In genomic region chr11:57680552-57680874, GRCh38 we compare ENCODE assay signal across 10 cellular contexts. TPM values are rescaled to one million over a fixed set of nuclear protein-coding genes. Genes with fewer than 3 reads are reported as not detected.
DNase-seq lines count a peak whose midpoint lies in the region; ATAC-seq lines count a peak whose summit lies in the region.
"Had no signal": no experiment of that assay in that cellular context is flagged by ENCODE, and none has a peak within 500 bp of the region (broad histone marks: within the 10 kb centered on the region; RNA-seq: fewer than 3 reads in every experiment).

No MANE protein-coding gene starts in this region.

- CTCF ChIA-PET in activated CD8-positive, alpha-beta T cell treated with anti-CD3 and anti-CD28 coated beads, Interleukin-2, amount 10 ng/mL, durations not matched to agents 7 days and 5 days (lab: Charles Lee) = interaction anchor here (0.7 to 10.3 kb wide), 2 partner anchors 21 to 120 kb away, joined by 3 to 55 read pairs; no protein-coding TSS in a partner anchor

- peaks cover 32% of the 10 kb centered on the region for H3K4me1 Mint-ChIP-seq in activated CD8-positive, alpha-beta T cell treated with anti-CD3 and anti-CD28 coated beads, Interleukin-2, amount 10 ng/mL, durations not matched to agents 7 days and 5 days (ENCODE audit: low read depth)

- H3K27me3 Mint-ChIP-seq in activated CD8-positive, alpha-beta T cell treated with anti-CD3 and anti-CD28 coated beads, Interleukin-2, amount 10 ng/mL, durations not matched to agents 7 days and 5 days (ENCODE audit: low read depth) = no peaks in the 10 kb centered on the region

- H3K4me3 Mint-ChIP-seq in activated CD8-positive, alpha-beta T cell treated with anti-CD3 and anti-CD28 coated beads, Interleukin-2, amount 10 ng/mL, durations not matched to agents 7 days and 5 days = no peak overlapping the region

- H3K27ac Mint-ChIP-seq in activated CD8-positive, alpha-beta T cell treated with anti-CD3 and anti-CD28 coated beads, Interleukin-2, amount 10 ng/mL, durations not matched to agents 7 days and 5 days = peak overlapping the region; percentile 24

- DNase-seq in Daoy (ENCODE audit: low read depth) (peak; percentile 66), kidney glomerular epithelial cell (lab: John Stamatoyannopoulos, UW) (peak; percentile 27), NCI-H345 (lab: John Stamatoyannopoulos, UW) (no peak)
- no peak for DNase-seq in activated CD8-positive, alpha-beta T cell treated with anti-CD3 and anti-CD28 coated beads, Interleukin-2, amount 10 ng/mL, durations not matched to agents 7 days and 5 days
- DNase-seq: mesendoderm had no signal

- ATAC-seq in GM21786 (IDR thresholded peaks at IDR 0.05; ENCODE audit: unreplicated experiment) (peak; percentile 30), GM21367 (IDR thresholded peaks at IDR 0.05; ENCODE audit: unreplicated experiment) (no peak), GM18868 (IDR thresholded peaks at IDR 0.05; ENCODE audit: unreplicated experiment) (no peak), HG03439 (IDR thresholded peaks at IDR 0.05; ENCODE audit: unreplicated experiment) (no peak)
- ATAC-seq in activated CD8-positive, alpha-beta T cell treated with anti-CD3 and anti-CD28 coated beads, Interleukin-2, amount 10 ng/mL, durations not matched to agents 7 days and 5 days = no peak
- ATAC-seq: HCT116 had no signal

- POLR2A ChIA-PET in activated CD8-positive, alpha-beta T cell treated with anti-CD3 and anti-CD28 coated beads, Interleukin-2, amount 10 ng/mL, durations not matched to agents 7 days and 5 days (lab: Charles Lee) = no interaction called here

- H3K36me3 Mint-ChIP-seq in activated CD8-positive, alpha-beta T cell treated with anti-CD3 and anti-CD28 coated beads, Interleukin-2, amount 10 ng/mL, durations not matched to agents 7 days and 5 days (ENCODE audit: low read depth) = peaks cover 65% of the 10 kb centered on the region

- no peaks in the 10 kb centered on the region for H3K9me3 Mint-ChIP-seq in activated CD8-positive, alpha-beta T cell treated with anti-CD3 and anti-CD28 coated beads, Interleukin-2, amount 10 ng/mL, durations not matched to agents 7 days and 5 days (ENCODE audit: insufficient read depth)

RNA-seq across cellular contexts. Expression of gene ZDHHC5, which starts 12.6 kb away (rescaled TPM):
- total RNA-seq in Daoy (2014; rRNA removed; shearing (Covaris generic)) = 27.7 and 28.0 TPM in 2 replicates
- total RNA-seq in activated CD8-positive, alpha-beta T cell treated with anti-CD3 and anti-CD28 coated beads, Interleukin-2, amount 10 ng/mL, durations not matched to agents 7 days and 5 days = 10 to 100 TPM; 77.8 to 82.4 TPM

RNA-seq across cellular contexts. Expression of gene CLP1, which starts 23.0 kb away (rescaled TPM):
- 27.7 and 38.4 TPM in 2 replicates for total RNA-seq in Daoy (2014; rRNA removed; shearing (Covaris generic))
- total RNA-seq in activated CD8-positive, alpha-beta T cell treated with anti-CD3 and anti-CD28 coated beads, Interleukin-2, amount 10 ng/mL, durations not matched to agents 7 days and 5 days = 10 to 100 TPM; 18.9 to 20.5 TPM

RNA-seq across cellular contexts. Expression of gene YPEL4, which starts 30.8 kb away (rescaled TPM):
- not detected in 2 replicates for total RNA-seq in Daoy (2014; rRNA removed; shearing (Covaris generic))
- total RNA-seq in activated CD8-positive, alpha-beta T cell treated with anti-CD3 and anti-CD28 coated beads, Interleukin-2, amount 10 ng/mL, durations not matched to agents 7 days and 5 days = under 1 TPM; 0.11 to 0.13 TPM

RNA-seq across cellular contexts. Expression of gene MED19, which starts 31.5 kb away (rescaled TPM):
- total RNA-seq in Daoy (2014; rRNA removed; shearing (Covaris generic)) = 22.1 and 24.2 TPM in 2 replicates
- 10 to 100 TPM; 13.6 to 14.9 TPM for total RNA-seq in activated CD8-positive, alpha-beta T cell treated with anti-CD3 and anti-CD28 coated beads, Interleukin-2, amount 10 ng/mL, durations not matched to agents 7 days and 5 days

RNA-seq across cellular contexts. Expression of gene TMX2, which starts 31.9 kb away (rescaled TPM):
- 161 and 167 TPM in 2 replicates for total RNA-seq in Daoy (2014; rRNA removed; shearing (Covaris generic))
- 10 to 100 TPM; 65.0 to 68.7 TPM for total RNA-seq in activated CD8-positive, alpha-beta T cell treated with anti-CD3 and anti-CD28 coated beads, Interleukin-2, amount 10 ng/mL, durations not matched to agents 7 days and 5 days

Comparison
In these comparisons a context has a peak if more than half of its experiments do, and no peak if none do; other contexts are left out.
1. DNase-seq: peak in Daoy (single experiment) and kidney glomerular epithelial cell (single experiment); none in activated CD8-positive, alpha-beta T cell treated with anti-CD3 and anti-CD28 coated beads, Interleukin-2, amount 10 ng/mL, durations not matched to agents 7 days and 5 days (single experiment) and NCI-H345 (single experiment).